Comparison of ENCODE assay signal across 8 cellular contexts in the genomic region with DNA sequence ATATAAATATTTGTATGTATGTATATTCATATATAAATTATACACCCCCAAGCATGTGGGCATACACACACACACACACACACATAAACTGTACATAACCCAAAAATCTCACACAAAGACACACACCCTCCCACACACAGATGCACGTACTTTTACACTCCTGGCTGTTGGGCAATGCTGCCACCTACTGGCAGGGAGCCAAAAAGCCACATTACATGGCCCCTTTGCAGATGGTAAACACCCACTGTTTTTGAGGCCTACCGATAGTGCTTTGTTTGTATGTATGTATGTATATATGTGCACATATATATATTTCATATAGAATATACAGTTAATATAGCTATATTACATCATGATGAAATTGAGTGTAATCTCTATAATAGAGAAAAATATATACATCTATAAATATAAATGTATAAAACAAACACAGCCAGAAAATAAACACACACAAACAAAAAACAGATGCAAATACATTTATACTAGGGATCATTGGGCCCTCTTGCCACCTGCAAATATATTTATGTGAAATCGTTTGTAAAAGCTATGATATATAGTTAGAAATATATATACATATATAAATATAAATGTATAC.
DNase-seq lines count a peak whose midpoint lies in the region; ATAC-seq, FAIRE-seq and TF ChIP-seq lines count a peak whose summit lies in the region.

No MANE protein-coding gene starts in this region.

- peaks cover 0 to 1% (median 0%) of the 10 kb centered on the region in 3 donors for H3K27me3 Mint-ChIP-seq in CD14-positive monocyte (ENCODE audit: low read depth in 3 of 3)

- H3K9me3 Mint-ChIP-seq in CD14-positive monocyte, result no peaks in the 10 kb centered on the region

- DNase-seq in CD14-positive monocyte (ENCODE audit: low spot score), result peak; percentile 76
- DNase-seq in GM19239 (ENCODE audit: insufficient read length, low spot score), result peak; percentile 24
- DNase-seq in NCI-H510A treated with DMSO at 0.1 percent for 48 hours (lab: John Stamatoyannopoulos, UW), result peak; percentile 55
- DNase-seq in activated CD4-positive, alpha-beta T cell treated with anti-CD3 and anti-CD28 coated beads, Interleukin-2, amount 50 U/mL, for 4 hours, result peak; percentile 81 to 82
- DNase-seq in ecto neural progenitor cell (ENCODE audit: low spot score), result peak; percentile 82
- DNase-seq in medulla oblongata (ENCODE audit: extremely low spot score), result peak; percentile 93
- peak; percentile 57 to 69 for DNase-seq in stimulated activated CD8-positive, alpha-beta memory T cell treated with anti-CD3 and anti-CD28 coated beads, Interleukin-15, amount 100 ng/mL, for 4 hours (ENCODE audit: low read depth in 2 of 2)

- H3K27ac Mint-ChIP-seq in CD14-positive monocyte, result no peak overlapping the region

- intact Hi-C loops in CD14-positive monocyte (cut with micrococcal nuclease), result loop anchor here (5.0 to 10.0 kb wide), 3 partner anchors 106 to 138 kb away; no protein-coding TSS in a partner anchor

- ATAC-seq in HG03378 (IDR thresholded peaks at IDR 0.05; ENCODE audit: unreplicated experiment), result peak; percentile 87

- peak; percentile 90 for TF ChIP-seq CTCF in CD14-positive monocyte (IDR thresholded peaks at IDR 0.05)

- no peak overlapping the region for H3K4me3 Mint-ChIP-seq in CD14-positive monocyte

- H3K36me3 Mint-ChIP-seq in CD14-positive monocyte, result no peaks in the 10 kb centered on the region

- FAIRE-seq in GM19239 (lab: Jason Lieb, UNC), result peak; percentile 93

- H3K4me1 Mint-ChIP-seq in CD14-positive monocyte, result peaks cover 3% of the 10 kb centered on the region

Comparison
In these comparisons a context has a peak if more than half of its experiments do, and no peak if none do; other contexts are left out.
1. Peak in every context shown above with its lines: DNase-seq and ATAC-seq.
2. DNase-seq: peak in every context shown above with its lines; median percentile 93 in medulla oblongata; 82 in ecto neural progenitor cell; 82 in activated CD4-positive, alpha-beta T cell treated with anti-CD3 and anti-CD28 coated beads, Interleukin-2, amount 50 U/mL, for 4 hours; 76 in CD14-positive monocyte; 63 in stimulated activated CD8-positive, alpha-beta memory T cell treated with anti-CD3 and anti-CD28 coated beads, Interleukin-15, amount 100 ng/mL, for 4 hours; 55 in NCI-H510A treated with DMSO at 0.1 percent for 48 hours; 24 in GM19239.